Comparison of ENCODE assay signal across 17 cellular contexts in genomic region chr1:21603177-21604138, GRCh38.
"Had no signal": no experiment of that assay in that cellular context is flagged by ENCODE, and none has a peak within 500 bp of the region (broad histone marks: within the 10 kb centered on the region; RNA-seq: fewer than 3 reads in every experiment).

No MANE protein-coding gene starts in this region.

- H3K27me3 ChIP-seq: hepatocyte, ovary, upper lobe of left lung, uterus had no signal

- H3K9me3 ChIP-seq: ovary, tibial artery, upper lobe of left lung, uterus had no signal

- ATAC-seq: foreskin keratinocyte; left colon; right cardiac atrium; stimulated activated effector memory CD8-positive, alpha-beta T cell treated with anti-CD3 and anti-CD28 coated beads, Interleukin-12 subunit alpha, Interleukin-12 subunit beta, amount 100 ng/mL, for 72 hours; stimulated activated naive CD8-positive, alpha-beta T cell treated with anti-CD3 and anti-CD28 coated beads, Interleukin-15, Interleukin-2, amounts not matched to agents 100 U/mL and 50 U/mL, for 24 hours had no signal

- H3K27ac ChIP-seq: foreskin keratinocyte, hepatocyte, ovary, tibial artery, upper lobe of left lung, uterus had no signal

- DNase-seq: dermis blood vessel endothelial cell; foreskin keratinocyte; left colon; mesendoderm; naive B cell; ovary; right cardiac atrium; stimulated activated CD4-positive, alpha-beta T cell treated with anti-CD3 and anti-CD28 coated beads, Interleukin-2, amount 100 ng/mL, for 48 hours; stimulated activated CD8-positive, alpha-beta memory T cell treated with anti-CD3 and anti-CD28 coated beads, Interleukin-4, amount 100 ng/mL, for 48 hours; stimulated activated naive CD8-positive, alpha-beta T cell treated with anti-CD3 and anti-CD28 coated beads, Interleukin-15, Interleukin-2, amounts not matched to agents 100 U/mL and 50 U/mL, for 24 hours; tibial artery; uterus had no signal

- H3K36me3 Mint-ChIP-seq: stimulated activated effector memory CD8-positive, alpha-beta T cell treated with anti-CD3 and anti-CD28 coated beads, Interleukin-12 subunit alpha, Interleukin-12 subunit beta, amount 100 ng/mL, for 72 hours had no signal

- H3K4me1 ChIP-seq: foreskin keratinocyte, tibial artery, uterus had no signal

- H3K27ac Mint-ChIP-seq: nephron; stimulated activated effector memory CD8-positive, alpha-beta T cell treated with anti-CD3 and anti-CD28 coated beads, Interleukin-12 subunit alpha, Interleukin-12 subunit beta, amount 100 ng/mL, for 72 hours had no signal

- H3K4me3 Mint-ChIP-seq: naive B cell; nephron; stimulated activated effector memory CD8-positive, alpha-beta T cell treated with anti-CD3 and anti-CD28 coated beads, Interleukin-12 subunit alpha, Interleukin-12 subunit beta, amount 100 ng/mL, for 72 hours had no signal

- H3K9me3 Mint-ChIP-seq: nephron; stimulated activated effector memory CD8-positive, alpha-beta T cell treated with anti-CD3 and anti-CD28 coated beads, Interleukin-12 subunit alpha, Interleukin-12 subunit beta, amount 100 ng/mL, for 72 hours had no signal

- H3K4me3 ChIP-seq: hepatocyte, ovary, smooth muscle cell, tibial artery, upper lobe of left lung, uterus had no signal

- H3K36me3 ChIP-seq: ovary, uterus had no signal
